ENCODE assay signal across 39 cellular contexts in genomic region chr5:167845952-167846351, GRCh38.
"Had no signal": no experiment of that assay in that cellular context is flagged by ENCODE, and none has a peak within 500 bp of the region (broad histone marks: within the 10 kb centered on the region; RNA-seq: fewer than 3 reads in every experiment).

No MANE protein-coding gene starts in this region.

- H3K27me3 Mint-ChIP-seq: activated CD4-positive, alpha-beta memory T cell treated with anti-CD3 and anti-CD28 coated beads, Interleukin-2, amount 10 ng/mL, durations not matched to agents 7 days and 5 days; activated CD4-positive, alpha-beta T cell treated with anti-CD3 and anti-CD28 coated beads, Interleukin-2, amount 10 ng/mL, durations not matched to agents 7 days and 5 days; activated CD8-positive, alpha-beta memory T cell treated with anti-CD3 and anti-CD28 coated beads, Interleukin-2, amount 10 ng/mL, durations not matched to agents 7 days and 5 days; activated T-cell treated with anti-CD3 and anti-CD28 coated beads, Interleukin-2, amount 50 U/mL, for 24 hours; central memory CD8-positive, alpha-beta T cell had no signal

- H3K27me3 ChIP-seq: adrenal gland, body of pancreas, brain microvascular endothelial cell, breast epithelium, cardiac muscle cell had no signal

- H3K27ac Mint-ChIP-seq: activated CD4-positive, alpha-beta memory T cell treated with anti-CD3 and anti-CD28 coated beads, Interleukin-2, amount 10 ng/mL, durations not matched to agents 7 days and 5 days; activated CD4-positive, alpha-beta T cell treated with anti-CD3 and anti-CD28 coated beads for 36 hours; activated CD4-positive, alpha-beta T cell treated with anti-CD3 and anti-CD28 coated beads, Interleukin-2, amount 10 ng/mL, durations not matched to agents 7 days and 5 days; activated CD8-positive, alpha-beta memory T cell treated with anti-CD3 and anti-CD28 coated beads, Interleukin-2, amount 10 ng/mL, durations not matched to agents 7 days and 5 days; activated CD8-positive, alpha-beta T cell treated with anti-CD3 and anti-CD28 coated beads, Interleukin-2, amount 10 ng/mL, durations not matched to agents 7 days and 5 days; activated naive CD4-positive, alpha-beta T cell treated with anti-CD3 and anti-CD28 coated beads for 36 hours; activated naive CD4-positive, alpha-beta T cell treated with anti-CD3 and anti-CD28 coated beads, Interleukin-2, amount 50 U/mL, for 72 hours; activated naive CD8-positive, alpha-beta T cell treated with anti-CD3 and anti-CD28 coated beads for 36 hours; activated T-cell treated with anti-CD3 and anti-CD28 coated beads, Interleukin-2, amount 50 U/mL, for 24 hours; activated T-helper 1 cell treated with anti-CD3 and anti-CD28 coated beads, Interleukin-12 subunit alpha, Interleukin-12 subunit beta, Interleukin-2, Interleukin-4 antibody, amounts not matched to agents 30 ng/mL and 10 ng/mL and 1 ng/mL, durations not matched to agents 14 hours and 24 hours and 36 hours; activated T-helper 17 cell treated with anti-CD3 and anti-CD28 coated beads, Interleukin-2, amount 50 U/mL, for 72 hours; T-helper 1 cell treated with Interleukin-12 subunit alpha and Interleukin-12 subunit beta and Interleukin-4 antibody, amounts not matched to agents 30 μg/mL and 1 μg/mL, for 36 hours; T-helper 2 cell treated with Interferon-gamma antibody and Interleukin-4, amounts not matched to agents 5 μg/mL and 100 μg/mL, for 36 hours had no signal

- H3K36me3 Mint-ChIP-seq: activated CD8-positive, alpha-beta memory T cell treated with anti-CD3 and anti-CD28 coated beads, Interleukin-2, amount 10 ng/mL, durations not matched to agents 7 days and 5 days; activated naive CD4-positive, alpha-beta T cell treated with anti-CD3 and anti-CD28 coated beads, Interleukin-2, amount 50 U/mL, for 72 hours; activated naive CD8-positive, alpha-beta T cell treated with anti-CD3 and anti-CD28 coated beads for 36 hours had no signal

- H3K9me3 Mint-ChIP-seq: activated CD4-positive, alpha-beta memory T cell treated with anti-CD3 and anti-CD28 coated beads, Interleukin-2, amount 10 ng/mL, durations not matched to agents 7 days and 5 days; activated CD4-positive, alpha-beta T cell treated with anti-CD3 and anti-CD28 coated beads, Interleukin-2, amount 10 ng/mL, durations not matched to agents 7 days and 5 days; activated naive CD4-positive, alpha-beta T cell treated with anti-CD3 and anti-CD28 coated beads for 36 hours; activated naive CD8-positive, alpha-beta T cell treated with anti-CD3 and anti-CD28 coated beads for 36 hours; activated T-cell treated with anti-CD3 and anti-CD28 coated beads, Interleukin-2, amount 50 U/mL, for 24 hours; T-helper 2 cell treated with Interferon-gamma antibody and Interleukin-4, amounts not matched to agents 5 μg/mL and 100 μg/mL, for 36 hours had no signal

- H3K36me3 ChIP-seq: adrenal gland, brain microvascular endothelial cell, breast epithelium, cardiac muscle cell had no signal

- H3K27ac ChIP-seq: adrenal gland, body of pancreas, brain microvascular endothelial cell, breast epithelium, cardiac muscle cell, VCaP had no signal

- DNase-seq: activated CD4-positive, alpha-beta memory T cell treated with anti-CD3 and anti-CD28 coated beads, Interleukin-2, amount 10 ng/mL, durations not matched to agents 7 days and 5 days; activated CD4-positive, alpha-beta T cell treated with anti-CD3 and anti-CD28 coated beads for 1 hour; activated CD4-positive, alpha-beta T cell treated with anti-CD3 and anti-CD28 coated beads for 36 hours; activated CD4-positive, alpha-beta T cell treated with anti-CD3 and anti-CD28 coated beads for 48 hours; activated CD4-positive, alpha-beta T cell treated with anti-CD3 and anti-CD28 coated beads, Interleukin-2, amount 10 ng/mL, durations not matched to agents 7 days and 5 days; activated CD4-positive, alpha-beta T cell treated with anti-CD3 and anti-CD28 coated beads, Interleukin-2, amount 50 U/mL, for 48 hours; activated CD4-positive, CD25-positive, alpha-beta regulatory T cell; activated CD8-positive, alpha-beta memory T cell treated with anti-CD3 and anti-CD28 coated beads for 24 hours; activated CD8-positive, alpha-beta memory T cell treated with anti-CD3 and anti-CD28 coated beads, Interleukin-2, amount 10 ng/mL, durations not matched to agents 7 days and 5 days; activated CD8-positive, alpha-beta memory T cell treated with anti-CD3 and anti-CD28 coated beads, Interleukin-2, amount 50 U/mL, for 48 hours; activated CD8-positive, alpha-beta T cell treated with anti-CD3 and anti-CD28 coated beads, Interleukin-2, amount 10 ng/mL, durations not matched to agents 7 days and 5 days; activated effector memory CD4-positive, alpha-beta T cell treated with anti-CD3 and anti-CD28 coated beads, Interleukin-2, amount 50 U/mL, for 16 hours; activated gamma-delta T cell treated with Interleukin-2 at 50 U/mL for 16 hours; activated naive CD4-positive, alpha-beta T cell; activated naive CD4-positive, alpha-beta T cell treated with anti-CD3 and anti-CD28 coated beads for 36 hours; activated naive CD4-positive, alpha-beta T cell treated with anti-CD3 and anti-CD28 coated beads, Interleukin-2, amount 50 U/mL, for 16 hours; activated naive CD8-positive, alpha-beta T cell treated with anti-CD3 and anti-CD28 coated beads for 36 hours; activated T-cell treated with anti-CD3 and anti-CD28 coated beads, Interleukin-2, amount 50 U/mL, for 24 hours; activated T-cell treated with anti-CD3 and anti-CD28 coated beads, Interleukin-2, amount 50 U/mL, for 48 hours; adrenal gland; amniotic stem cell; aorta; body of pancreas; brain microvascular endothelial cell; caudate nucleus; cerebellar nuclear complex; T-helper 1 cell; T-helper 2 cell; T-helper 9 cell had no signal

- H3K9me3 ChIP-seq: adrenal gland, body of pancreas, breast epithelium had no signal

- H3K4me1 Mint-ChIP-seq: activated CD4-positive, alpha-beta memory T cell treated with anti-CD3 and anti-CD28 coated beads, Interleukin-2, amount 10 ng/mL, durations not matched to agents 7 days and 5 days; activated CD4-positive, alpha-beta T cell treated with anti-CD3 and anti-CD28 coated beads for 36 hours; activated CD4-positive, alpha-beta T cell treated with anti-CD3 and anti-CD28 coated beads, Interleukin-2, amount 10 ng/mL, durations not matched to agents 7 days and 5 days; activated CD8-positive, alpha-beta memory T cell treated with anti-CD3 and anti-CD28 coated beads, Interleukin-2, amount 10 ng/mL, durations not matched to agents 7 days and 5 days; activated naive CD8-positive, alpha-beta T cell treated with anti-CD3 and anti-CD28 coated beads for 36 hours; activated T-helper 17 cell treated with anti-CD3 and anti-CD28 coated beads, Interleukin-2, amount 50 U/mL, for 72 hours; central memory CD8-positive, alpha-beta T cell had no signal

- H3K4me3 ChIP-seq: adrenal gland, body of pancreas, breast epithelium, cardiac muscle cell had no signal

- H3K4me3 Mint-ChIP-seq: activated CD4-positive, alpha-beta memory T cell treated with anti-CD3 and anti-CD28 coated beads, Interleukin-2, amount 10 ng/mL, durations not matched to agents 7 days and 5 days; activated CD4-positive, alpha-beta T cell treated with anti-CD3 and anti-CD28 coated beads for 36 hours; activated CD4-positive, alpha-beta T cell treated with anti-CD3 and anti-CD28 coated beads, Interleukin-2, amount 10 ng/mL, durations not matched to agents 7 days and 5 days; activated CD8-positive, alpha-beta memory T cell treated with anti-CD3 and anti-CD28 coated beads, Interleukin-2, amount 10 ng/mL, durations not matched to agents 7 days and 5 days; activated CD8-positive, alpha-beta T cell treated with anti-CD3 and anti-CD28 coated beads, Interleukin-2, amount 10 ng/mL, durations not matched to agents 7 days and 5 days; activated naive CD4-positive, alpha-beta T cell treated with anti-CD3 and anti-CD28 coated beads for 36 hours; activated naive CD8-positive, alpha-beta T cell treated with anti-CD3 and anti-CD28 coated beads for 36 hours; activated T-cell treated with anti-CD3 and anti-CD28 coated beads, Interleukin-2, amount 50 U/mL, for 24 hours; activated T-helper 1 cell treated with anti-CD3 and anti-CD28 coated beads, Interleukin-12 subunit alpha, Interleukin-12 subunit beta, Interleukin-2, Interleukin-4 antibody, amounts not matched to agents 30 ng/mL and 10 ng/mL and 1 ng/mL, durations not matched to agents 14 hours and 24 hours and 36 hours; activated T-helper 17 cell treated with anti-CD3 and anti-CD28 coated beads, Interleukin-2, amount 50 U/mL, for 72 hours; central memory CD8-positive, alpha-beta T cell; T-helper 1 cell treated with Interleukin-12 subunit alpha and Interleukin-12 subunit beta and Interleukin-4 antibody, amounts not matched to agents 30 μg/mL and 1 μg/mL, for 36 hours; T-helper 2 cell treated with Interferon-gamma antibody and Interleukin-4, amounts not matched to agents 5 μg/mL and 100 μg/mL, for 36 hours had no signal

- H3K4me1 ChIP-seq: adrenal gland, body of pancreas, breast epithelium had no signal

- ATAC-seq: activated CD4-positive, alpha-beta T cell treated with anti-CD3 and anti-CD28 coated beads for 36 hours; activated CD4-positive, CD25-positive, alpha-beta regulatory T cell treated with anti-CD3 and anti-CD28 coated beads, Interleukin-2, amount 50 U/mL, for 24 hours; activated CD8-positive, alpha-beta memory T cell treated with anti-CD3 and anti-CD28 coated beads, Interleukin-2, amount 10 ng/mL, durations not matched to agents 7 days and 5 days; activated CD8-positive, alpha-beta T cell treated with anti-CD3 and anti-CD28 coated beads, Interleukin-2, amount 10 ng/mL, durations not matched to agents 7 days and 5 days; activated naive CD4-positive, alpha-beta T cell treated with anti-CD3 and anti-CD28 coated beads, Interleukin-2, amount 50 U/mL, for 72 hours; activated T-helper 17 cell treated with anti-CD3 and anti-CD28 coated beads, Interleukin-2, amount 50 U/mL, for 72 hours; body of pancreas had no signal
